In genomic region chr19:16589917-16590316, GRCh38 we compare ENCODE assay signal across 13 cellular contexts. TPM values are rescaled to one million over a fixed set of nuclear protein-coding genes. Genes with fewer than 3 reads are reported as not detected.
DNase-seq lines count a peak whose midpoint lies in the region; ATAC-seq and TF ChIP-seq lines count a peak whose summit lies in the region.
"Had no signal": no experiment of that assay in that cellular context is flagged by ENCODE, and none has a peak within 500 bp of the region (broad histone marks: within the 10 kb centered on the region; RNA-seq: fewer than 3 reads in every experiment).

No MANE protein-coding gene starts in this region.

- intact Hi-C loops in natural killer cell (cut with micrococcal nuclease), result loop anchor here (5.0 to 10.0 kb wide), 2 partner anchors 153 to 515 kb away; partner anchors contain the start of gene TPM4
- intact Hi-C loops in activated B cell treated with CpG ODN at 0.5 μM for 24 hours (cut with micrococcal nuclease), result loop anchor here (2.0 to 5.0 kb wide), 8 partner anchors 15 to 717 kb away; partner anchors contain the start of genes DDA1, HSH2D, MRPL34 and TPM4

- H3K4me1 Mint-ChIP-seq in natural killer cell, result peaks cover 55 to 75% of the 10 kb centered on the region in 2 donors
- H3K4me1 Mint-ChIP-seq in natural killer cell treated with Interleukin-12 subunit alpha and Interleukin-12 subunit beta and Interleukin-15 and Interleukin-18, amount 100 ng/mL, for 72 hours (ENCODE audit: low read depth in 2 of 2), result peaks cover 70 to 71% of the 10 kb centered on the region in 2 donors
- H3K4me1 Mint-ChIP-seq in activated B cell treated with CpG ODN at 0.5 μM for 24 hours, result peaks cover 95% of the 10 kb centered on the region
- peaks cover 89% of the 10 kb centered on the region for H3K4me1 Mint-ChIP-seq in activated T-cell treated with anti-CD3 and anti-CD28 coated beads, Interleukin-2, amount 50 U/mL, for 4 hours (ENCODE audit: low read depth)

- H3K4me3 Mint-ChIP-seq in natural killer cell (no peak overlapping the region), activated B cell treated with CpG ODN at 0.5 μM for 24 hours (no peak overlapping the region)
- no peak overlapping the region for H3K4me3 Mint-ChIP-seq in natural killer cell treated with Interleukin-12 subunit alpha and Interleukin-12 subunit beta and Interleukin-15 and Interleukin-18, amount 100 ng/mL, for 72 hours
- H3K4me3 Mint-ChIP-seq in activated T-cell treated with anti-CD3 and anti-CD28 coated beads, Interleukin-2, amount 50 U/mL, for 4 hours, result no peak overlapping the region
- H3K4me3 Mint-ChIP-seq: dendritic cell treated with granulocyte-macrophage colony-stimulating factor and Interleukin-4, amounts not matched to agents 40 ng/mL and 50 ng/mL, for 4 days; neural progenitor cell had no signal

- H3K9me3 Mint-ChIP-seq in natural killer cell (no peaks in the 10 kb centered on the region), activated B cell treated with CpG ODN at 0.5 μM for 24 hours (no peaks in the 10 kb centered on the region)
- H3K9me3 Mint-ChIP-seq in natural killer cell treated with Interleukin-12 subunit alpha and Interleukin-12 subunit beta and Interleukin-15 and Interleukin-18, amount 100 ng/mL, for 72 hours, result no peaks in the 10 kb centered on the region
- H3K9me3 Mint-ChIP-seq in activated T-cell treated with anti-CD3 and anti-CD28 coated beads, Interleukin-2, amount 50 U/mL, for 4 hours, result no peaks in the 10 kb centered on the region
- H3K9me3 Mint-ChIP-seq: dendritic cell treated with granulocyte-macrophage colony-stimulating factor and Interleukin-4, amounts not matched to agents 40 ng/mL and 50 ng/mL, for 4 days; neural progenitor cell had no signal

- TF ChIP-seq CTCF in natural killer cell (IDR thresholded peaks at IDR 0.05), result no peak
- no peak for TF ChIP-seq CTCF in activated B cell treated with CpG ODN at 0.5 μM for 24 hours (IDR thresholded peaks at IDR 0.05)

- H3K27me3 Mint-ChIP-seq in natural killer cell (ENCODE audit: low read depth in 2 of 2) (no peaks in the 10 kb centered on the region), activated B cell treated with CpG ODN at 0.5 μM for 24 hours (no peaks in the 10 kb centered on the region)
- no peaks in the 10 kb centered on the region for H3K27me3 Mint-ChIP-seq in natural killer cell treated with Interleukin-12 subunit alpha and Interleukin-12 subunit beta and Interleukin-15 and Interleukin-18, amount 100 ng/mL, for 72 hours
- no peaks in the 10 kb centered on the region for H3K27me3 Mint-ChIP-seq in activated T-cell treated with anti-CD3 and anti-CD28 coated beads, Interleukin-2, amount 50 U/mL, for 4 hours (ENCODE audit: low read depth)
- H3K27me3 Mint-ChIP-seq: dendritic cell treated with granulocyte-macrophage colony-stimulating factor and Interleukin-4, amounts not matched to agents 40 ng/mL and 50 ng/mL, for 4 days had no signal

- no peak for ATAC-seq in natural killer cell
- no peak for ATAC-seq in natural killer cell treated with Interleukin-12 subunit alpha and Interleukin-12 subunit beta and Interleukin-15 and Interleukin-18, amount 100 ng/mL, for 72 hours
- no peak for ATAC-seq in activated B cell treated with CpG ODN at 0.5 μM for 24 hours (ENCODE audit: low read depth)
- no peak for ATAC-seq in GM21528 (IDR thresholded peaks at IDR 0.05; ENCODE audit: low FRiP score, unreplicated experiment)
- ATAC-seq in activated T-cell treated with anti-CD3 and anti-CD28 coated beads, Interleukin-2, amount 50 U/mL, for 4 hours, result no peak

- H3K27ac Mint-ChIP-seq in natural killer cell, result peak overlapping the region; percentile 61 to 88
- no peak overlapping the region for H3K27ac Mint-ChIP-seq in natural killer cell treated with Interleukin-12 subunit alpha and Interleukin-12 subunit beta and Interleukin-15 and Interleukin-18, amount 100 ng/mL, for 72 hours
- peak overlapping the region; percentile 99 for H3K27ac Mint-ChIP-seq in activated B cell treated with CpG ODN at 0.5 μM for 24 hours
- H3K27ac Mint-ChIP-seq: dendritic cell treated with granulocyte-macrophage colony-stimulating factor and Interleukin-4, amounts not matched to agents 40 ng/mL and 50 ng/mL, for 4 days had no signal

- CTCF ChIA-PET in activated B cell treated with CpG ODN at 0.5 μM for 24 hours (lab: Charles Lee), result no interaction called here

- H3K36me3 Mint-ChIP-seq in natural killer cell (no peaks in the 10 kb centered on the region), activated B cell treated with CpG ODN at 0.5 μM for 24 hours (ENCODE audit: low read depth) (peaks cover 14% of the 10 kb centered on the region)
- no peaks in the 10 kb centered on the region for H3K36me3 Mint-ChIP-seq in natural killer cell treated with Interleukin-12 subunit alpha and Interleukin-12 subunit beta and Interleukin-15 and Interleukin-18, amount 100 ng/mL, for 72 hours
- H3K36me3 Mint-ChIP-seq in activated T-cell treated with anti-CD3 and anti-CD28 coated beads, Interleukin-2, amount 50 U/mL, for 4 hours (ENCODE audit: insufficient read depth), result no peaks in the 10 kb centered on the region

- DNase-seq in natural killer cell (no peak), NCI-H1105 (lab: John Stamatoyannopoulos, UW) (peak; percentile 16), activated B cell treated with CpG ODN at 0.5 μM for 24 hours (no peak), MV-4-11 (lab: John Stamatoyannopoulos, UW) (no peak), anterior cingulate cortex (lab: John Stamatoyannopoulos, UW) (no peak)
- no peak for DNase-seq in natural killer cell treated with Interleukin-12 subunit alpha and Interleukin-12 subunit beta and Interleukin-15 and Interleukin-18, amount 100 ng/mL, for 72 hours (ENCODE audit: low spot score)
- no peak for DNase-seq in activated T-cell treated with anti-CD3 and anti-CD28 coated beads, Interleukin-2, amount 50 U/mL, for 4 hours
- DNase-seq: GM23248, NCI-H146, PC-9 had no signal

- POLR2A ChIA-PET in activated B cell treated with CpG ODN at 0.5 μM for 24 hours (lab: Charles Lee), result interaction anchor here (0.9 to 11.8 kb wide), 6 partner anchors 8 to 143 kb away, joined by 3 to 242 read pairs (median 80); partner anchors contain the start of genes MED26 and SLC35E1

RNA-seq across cellular contexts. Expression of gene SLC35E1, which starts 17.7 kb away (rescaled TPM):
- total RNA-seq in natural killer cell (10 to 100 TPM; 53.2 to 55.5 (median 54.2) TPM), activated B cell treated with CpG ODN at 0.5 μM for 24 hours (41.6 and 51.7 TPM in 2 replicates)
- total RNA-seq in natural killer cell treated with Interleukin-12 subunit alpha and Interleukin-12 subunit beta and Interleukin-15 and Interleukin-18, amount 100 ng/mL, for 72 hours, result 10 to 100 TPM; 52.2 to 71.5 TPM
- total RNA-seq in activated T-cell treated with anti-CD3 and anti-CD28 coated beads, Interleukin-2, amount 50 U/mL, for 4 hours, result 10 to 100 TPM; 48.1 to 48.5 (median 48.1) TPM

RNA-seq across cellular contexts. Expression of gene MED26, which starts 38.1 kb away (rescaled TPM):
- total RNA-seq in natural killer cell (10 to 100 TPM; 34.7 to 47.5 (median 47.3) TPM), activated B cell treated with CpG ODN at 0.5 μM for 24 hours (32.0 and 36.1 TPM in 2 replicates)
- 10 to 100 TPM; 15.5 to 28.1 TPM for total RNA-seq in natural killer cell treated with Interleukin-12 subunit alpha and Interleukin-12 subunit beta and Interleukin-15 and Interleukin-18, amount 100 ng/mL, for 72 hours
- 10 to 100 TPM; 17.4 to 19.5 (median 18.2) TPM for total RNA-seq in activated T-cell treated with anti-CD3 and anti-CD28 coated beads, Interleukin-2, amount 50 U/mL, for 4 hours

RNA-seq across cellular contexts. Expression of gene CHERP, which starts 47.7 kb away (rescaled TPM):
- total RNA-seq in natural killer cell, result 10 to 100 TPM; 46.5 to 70.8 (median 68.2) TPM
- 10 to 100 TPM; 64.1 to 93.0 TPM for total RNA-seq in natural killer cell treated with Interleukin-12 subunit alpha and Interleukin-12 subunit beta and Interleukin-15 and Interleukin-18, amount 100 ng/mL, for 72 hours
- total RNA-seq in activated B cell treated with CpG ODN at 0.5 μM for 24 hours, result 70.9 and 89.3 TPM in 2 replicates
- total RNA-seq in activated T-cell treated with anti-CD3 and anti-CD28 coated beads, Interleukin-2, amount 50 U/mL, for 4 hours, result 100 to 1,000 TPM in 2 of 3 donors, 10 to 100 TPM in 1; 98.7 to 107 (median 103) TPM

Comparison
In these comparisons a context has a peak if more than half of its experiments do, and no peak if none do; other contexts are left out.
1. H3K27ac Mint-ChIP-seq: peak in natural killer cell (2 of 2) and activated B cell treated with CpG ODN at 0.5 μM for 24 hours (single experiment); none in natural killer cell treated with Interleukin-12 subunit alpha and Interleukin-12 subunit beta and Interleukin-15 and Interleukin-18, amount 100 ng/mL, for 72 hours (0 of 2).